In genomic region chr21:46324390-46325072, GRCh38 we compare ENCODE assay signal across 8 cellular contexts. TPM values are rescaled to one million over a fixed set of nuclear protein-coding genes. Genes with fewer than 3 reads are reported as not detected.
A peak's percentile ranks its signal among the peaks of the same experiment; 100 is the strongest.
DNase-seq lines count a peak whose midpoint lies in the region; ATAC-seq and TF ChIP-seq lines count a peak whose summit lies in the region.

No MANE protein-coding gene starts in this region.

- DNase-seq in DMS114 treated with DMSO at 0.1 percent for 48 hours (lab: John Stamatoyannopoulos, UW; ENCODE audit: unreplicated experiment) (peak; percentile 32), OCI-M1 (lab: John Stamatoyannopoulos, UW) (peak; percentile 94), esophagus muscularis mucosa (ENCODE audit: extremely low spot score) (peak; percentile 93), myocyte (ENCODE audit: low read depth) (peak; percentile 81)
- DNase-seq in activated T-cell treated with anti-CD3 and anti-CD28 coated beads, Interleukin-2, amount 50 U/mL, for 24 hours: peak; percentile 92
- peak; percentile 72 for DNase-seq in stimulated activated CD8-positive, alpha-beta memory T cell treated with anti-CD3 and anti-CD28 coated beads, Interleukin-7, amount 100 ng/mL, for 24 hours (ENCODE audit: low read depth)

- under 1% methylated on average over 98 of the region's 98 CpGs for WGBS in HUES64
- WGBS in esophagus muscularis mucosa: under 1% methylated on average over 29 of the region's 98 CpGs

- peak overlapping the region; percentile 95 for H3K4me3 Mint-ChIP-seq in activated T-cell treated with anti-CD3 and anti-CD28 coated beads, Interleukin-2, amount 50 U/mL, for 24 hours

- peak; percentile 48 for ATAC-seq in GM21515 (IDR thresholded peaks at IDR 0.05; ENCODE audit: unreplicated experiment)

- H3K9ac ChIP-seq in HUES64 (ENCODE audit: low read depth, low read length): peak overlapping the region; percentile 99

- H3K4me1 Mint-ChIP-seq in activated T-cell treated with anti-CD3 and anti-CD28 coated beads, Interleukin-2, amount 50 U/mL, for 24 hours (ENCODE audit: low read depth): peaks cover 34% of the 10 kb centered on the region

- H3K4me1 ChIP-seq in HUES64 (ENCODE audit: insufficient read depth, low read length): peaks cover 22% of the 10 kb centered on the region
- peaks cover 18 to 31% (median 28%) of the 10 kb centered on the region in 4 donors for H3K4me1 ChIP-seq in esophagus muscularis mucosa

- H3K9me3 ChIP-seq in HUES64 (ENCODE audit: insufficient read depth, low read depth, low read length) (no peaks in the 10 kb centered on the region), esophagus muscularis mucosa (no peaks in the 10 kb centered on the region)

- no peaks in the 10 kb centered on the region for H3K27me3 ChIP-seq in HUES64 (ENCODE audit: insufficient read depth, low read length)
- H3K27me3 ChIP-seq in esophagus muscularis mucosa: no peaks in the 10 kb centered on the region

- TF ChIP-seq EP300 in esophagus muscularis mucosa (IDR thresholded peaks at IDR 0.05): no peak

- no peaks in the 10 kb centered on the region for H3K27me3 Mint-ChIP-seq in activated T-cell treated with anti-CD3 and anti-CD28 coated beads, Interleukin-2, amount 50 U/mL, for 24 hours

- intact Hi-C loops in esophagus muscularis mucosa (cut with DNase I): loop anchor here (2.0 to 10.0 kb wide), 5 partner anchors 40 to 350 kb away; partner anchors contain the start of genes DIP2A, LSS and MCM3AP

- H3K27ac Mint-ChIP-seq in activated T-cell treated with anti-CD3 and anti-CD28 coated beads, Interleukin-2, amount 50 U/mL, for 24 hours: peak overlapping the region; percentile 99

- H3K4me3 ChIP-seq in HUES64 (ENCODE audit: low read length) (peak overlapping the region; percentile 100), esophagus muscularis mucosa (peak overlapping the region; percentile 95 to 99 (median 98))

- TF ChIP-seq POLR2A in esophagus muscularis mucosa (IDR thresholded peaks at IDR 0.05; ENCODE audit: low read depth): peak; percentile 34

- H3K36me3 Mint-ChIP-seq in activated T-cell treated with anti-CD3 and anti-CD28 coated beads, Interleukin-2, amount 50 U/mL, for 24 hours (ENCODE audit: low read depth): peaks cover 68% of the 10 kb centered on the region

- H3K27ac ChIP-seq in HUES64 (ENCODE audit: low read depth, low read length) (peak overlapping the region; percentile 100), esophagus muscularis mucosa (replicated peaks in 1 of 4) (peak overlapping the region; percentile 98 to 100 (median 99))

- peak; percentile 8 to 25 (median 13) for TF ChIP-seq CTCF in esophagus muscularis mucosa (IDR thresholded peaks at IDR 0.05)

- H3K36me3 ChIP-seq in HUES64 (ENCODE audit: insufficient read depth, low read length) (peaks cover 40% of the 10 kb centered on the region), esophagus muscularis mucosa (peaks cover 0 to 26% (median 20%) of the 10 kb centered on the region in 4 donors)

- H3K9me3 Mint-ChIP-seq in activated T-cell treated with anti-CD3 and anti-CD28 coated beads, Interleukin-2, amount 50 U/mL, for 24 hours: no peaks in the 10 kb centered on the region

RNA-seq across cellular contexts. Expression of gene PCNT, which starts 0.6 kb away (rescaled TPM):
- polyA plus RNA-seq in HUES64 (2013, experiment 1 of 2): 19.5 TPM
- polyA plus RNA-seq in HUES64 (2013, experiment 2 of 2): 17.4 TPM
- total RNA-seq in esophagus muscularis mucosa: 10 to 100 TPM; 21.2 to 35.1 (median 24.7) TPM
- total RNA-seq in myocyte: 32.2 and 40.8 TPM in 2 replicates
- 19.6 TPM for polyA plus RNA-seq in myocyte (2012)

RNA-seq across cellular contexts. Expression of gene C21orf58, which starts 0.9 kb away (rescaled TPM):
- 8.8 TPM for polyA plus RNA-seq in HUES64 (2013, experiment 1 of 2)
- 11.2 TPM for polyA plus RNA-seq in HUES64 (2013, experiment 2 of 2)
- total RNA-seq in esophagus muscularis mucosa (1 to 10 TPM in 3 of 4 donors, under 1 TPM in 1; 0.50 to 2.5 (median 1.7) TPM), myocyte (1.2 and 1.7 TPM in 2 replicates)
- polyA plus RNA-seq in myocyte (2012): 4.7 TPM

RNA-seq across cellular contexts. Expression of gene YBEY, which starts 38.4 kb away (rescaled TPM):
- 32.6 TPM for polyA plus RNA-seq in HUES64 (2013, experiment 1 of 2)
- polyA plus RNA-seq in HUES64 (2013, experiment 2 of 2): 33.0 TPM
- 10 to 100 TPM in 3 of 4 donors, 1 to 10 TPM in 1; 8.1 to 17.2 (median 10.6) TPM for total RNA-seq in esophagus muscularis mucosa
- total RNA-seq in myocyte: 21.5 and 31.5 TPM in 2 replicates
- polyA plus RNA-seq in myocyte (2012): 27.2 TPM

RNA-seq across cellular contexts. Expression of gene MCM3AP, which starts 39.1 kb away (rescaled TPM):
- polyA plus RNA-seq in HUES64 (2013, experiment 1 of 2): 73.6 TPM
- polyA plus RNA-seq in HUES64 (2013, experiment 2 of 2): 62.8 TPM
- total RNA-seq in esophagus muscularis mucosa (10 to 100 TPM; 58.6 to 89.2 (median 81.9) TPM), myocyte (85.4 and 103 TPM in 2 replicates)
- polyA plus RNA-seq in myocyte (2012): 66.2 TPM

Comparison
In these comparisons a context has a peak if more than half of its experiments do, and no peak if none do; other contexts are left out.
1. Peak in every context shown above with its lines: DNase-seq, ATAC-seq, H3K4me3 ChIP-seq and H3K27ac ChIP-seq.
2. DNase-seq: peak in every context shown above with its lines; median percentile 94 in OCI-M1; 93 in esophagus muscularis mucosa; 92 in activated T-cell treated with anti-CD3 and anti-CD28 coated beads, Interleukin-2, amount 50 U/mL, for 24 hours; 81 in myocyte; 72 in stimulated activated CD8-positive, alpha-beta memory T cell treated with anti-CD3 and anti-CD28 coated beads, Interleukin-7, amount 100 ng/mL, for 24 hours; 32 in DMS114 treated with DMSO at 0.1 percent for 48 hours.